23 cellular contexts compared by ENCODE assay signal in genomic region chr7:47262881-47263280, GRCh38.
"Had no signal": no experiment of that assay in that cellular context is flagged by ENCODE, and none has a peak within 500 bp of the region (broad histone marks: within the 10 kb centered on the region; RNA-seq: fewer than 3 reads in every experiment).

No MANE protein-coding gene starts in this region.

- H3K27me3 ChIP-seq: adrenal gland, body of pancreas, colonic mucosa had no signal

- H3K4me1 ChIP-seq: colonic mucosa had no signal

- H3K36me3 ChIP-seq: adrenal gland, colonic mucosa had no signal

- H3K4me3 ChIP-seq: adrenal gland, body of pancreas, colonic mucosa had no signal

- DNase-seq: activated CD4-positive, alpha-beta memory T cell treated with anti-CD3 and anti-CD28 coated beads, Interleukin-2, amount 10 ng/mL, durations not matched to agents 7 days and 5 days; activated CD4-positive, alpha-beta T cell treated with anti-CD3 and anti-CD28 coated beads for 1 hour; activated CD4-positive, alpha-beta T cell treated with anti-CD3 and anti-CD28 coated beads for 4 hours; activated CD4-positive, alpha-beta T cell treated with anti-CD3 and anti-CD28 coated beads, Interleukin-2, amount 10 ng/mL, durations not matched to agents 7 days and 5 days; activated CD4-positive, alpha-beta T cell treated with anti-CD3 and anti-CD28 coated beads, Interleukin-2, amount 50 U/mL, for 4 hours; activated naive CD4-positive, alpha-beta T cell treated with anti-CD3 and anti-CD28 coated beads for 36 hours; activated naive CD8-positive, alpha-beta T cell treated with anti-CD3 and anti-CD28 coated beads for 36 hours; activated naive CD8-positive, alpha-beta T cell treated with anti-CD3 and anti-CD28 coated beads, Interleukin-2, amount 50 U/mL, for 24 hours; activated T-cell treated with anti-CD3 and anti-CD28 coated beads, Interleukin-2, amount 50 U/mL, for 1 hour; activated T-cell treated with anti-CD3 and anti-CD28 coated beads, Interleukin-2, amount 50 U/mL, for 48 hours; amygdala; body of pancreas; caudate nucleus; effector memory CD4-positive, alpha-beta T cell; endodermal cell; foreskin fibroblast; T-helper 2 cell had no signal

- FAIRE-seq: frontal cortex had no signal

- H3K27ac ChIP-seq: adrenal gland, body of pancreas, colonic mucosa, VCaP had no signal

- ATAC-seq: activated naive CD8-positive, alpha-beta T cell treated with anti-CD3 and anti-CD28 coated beads, Interleukin-2, amount 50 U/mL, for 24 hours; body of pancreas; esophagus mucosa; WTC11 had no signal

- H3K9me3 ChIP-seq: adrenal gland, body of pancreas, colonic mucosa had no signal
